1 cellular context compared by ENCODE assay signal in the genomic region with DNA sequence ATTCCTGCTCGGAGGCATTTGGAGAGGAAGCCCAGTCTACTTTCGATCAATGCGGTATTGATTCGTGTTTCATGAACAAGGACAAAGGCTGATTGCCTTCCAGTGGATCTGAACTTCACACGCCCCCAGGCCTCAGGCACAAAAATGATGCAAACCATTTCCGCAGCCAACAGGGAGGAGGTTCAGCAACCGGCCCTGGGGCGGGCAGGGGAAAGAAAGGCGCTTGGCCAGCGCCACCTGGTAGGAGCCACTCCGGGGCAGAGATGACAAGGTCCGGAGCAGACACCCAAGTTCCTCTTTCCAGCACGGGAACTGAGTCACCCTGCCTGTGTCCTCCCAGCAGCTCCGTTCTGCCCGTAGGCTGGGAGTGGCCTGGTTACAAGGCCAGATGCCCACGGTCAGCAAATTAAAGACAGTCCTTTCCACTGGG.
TF ChIP-seq lines count a peak whose summit lies in the region.

No MANE protein-coding gene starts in this region.

TF ChIP-seq in K562, 482 proteins besides CTCF, POLR2A, EP300 and RAD21 (continued from another document and continues in another):
- TF ChIP-seq, protein P1, sequence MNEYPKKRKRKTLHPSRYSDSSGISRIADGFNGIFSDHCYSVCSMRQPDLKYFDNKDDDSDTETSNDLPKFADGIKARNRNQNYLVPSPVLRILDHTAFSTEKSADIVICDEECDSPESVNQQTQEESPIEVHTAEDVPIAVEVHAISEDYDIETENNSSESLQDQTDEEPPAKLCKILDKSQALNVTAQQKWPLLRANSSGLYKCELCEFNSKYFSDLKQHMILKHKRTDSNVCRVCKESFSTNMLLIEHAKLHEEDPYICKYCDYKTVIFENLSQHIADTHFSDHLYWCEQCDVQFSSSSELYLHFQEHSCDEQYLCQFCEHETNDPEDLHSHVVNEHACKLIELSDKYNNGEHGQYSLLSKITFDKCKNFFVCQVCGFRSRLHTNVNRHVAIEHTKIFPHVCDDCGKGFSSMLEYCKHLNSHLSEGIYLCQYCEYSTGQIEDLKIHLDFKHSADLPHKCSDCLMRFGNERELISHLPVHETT (CRISPR knock-in tag; conservative IDR thresholded peaks at IDR 0.05 in 1 of 2, IDR thresholded peaks at IDR 0.05 in 1 of 2): no peak
- TF ChIP-seq ARNT (IDR thresholded peaks at IDR 0.05) (no peak), CEBPG (CRISPR knock-in tag; IDR thresholded peaks at IDR 0.05) (peak; percentile 47; the same call in 1 of the 2 replicates), CEBPG (tag; conservative IDR thresholded peaks at IDR 0.05 in 1 of 2, IDR thresholded peaks at IDR 0.05 in 1 of 2) (no peak), ARID2 (IDR thresholded peaks at IDR 0.05) (no peak), MTA2 (IDR thresholded peaks at IDR 0.05; ENCODE audit: low read depth) (no peak), CHD2 (IDR thresholded peaks at IDR 0.05; ENCODE audit: low read depth, low read length) (no peak), GABPB1 (CRISPR knock-in tag; IDR thresholded peaks at IDR 0.05) (no peak), RBM17 (IDR thresholded peaks at IDR 0.05; ENCODE audit: borderline replicate concordance, low read depth, low read length) (no peak), E2F3 (CRISPR knock-in tag; IDR thresholded peaks at IDR 0.05) (no peak), SMARCC2 (IDR thresholded peaks at IDR 0.05; ENCODE audit: low read depth) (no peak), CREBBP (IDR thresholded peaks at IDR 0.05; ENCODE audit: low read depth, low read length) (no peak), ZNF766 (CRISPR knock-in tag; conservative IDR thresholded peaks at IDR 0.05) (no peak), FOXK2 (conservative IDR thresholded peaks at IDR 0.05 in 1 of 2, IDR thresholded peaks at IDR 0.05 in 1 of 2; ENCODE audit: low read depth in 2 of 2) (no peak), ATF1 (CRISPR knock-in tag; IDR thresholded peaks at IDR 0.05) (no peak), ATF1 (tag; IDR thresholded peaks at IDR 0.05) (no peak; the same call in 1 of the 2 replicates), C11orf30 (IDR thresholded peaks at IDR 0.05; ENCODE audit: low read depth) (peak; percentile 41; the same call in 1 of the 2 replicates), BRD9 (IDR thresholded peaks at IDR 0.05; ENCODE audit: low read depth, partially characterized antibody) (no peak), RFX7 (CRISPR knock-in tag; IDR thresholded peaks at IDR 0.05) (no peak), JUND (IDR thresholded peaks at IDR 0.05; ENCODE audit: borderline replicate concordance, low read depth, low read length) (peak; percentile 71), JUND (tag; IDR thresholded peaks at IDR 0.05; ENCODE audit: borderline replicate concordance, low read depth, low read length) (peak; percentile 75; the same call in 1 of the 3 replicates)
- TF ChIP-seq, protein P2, sequence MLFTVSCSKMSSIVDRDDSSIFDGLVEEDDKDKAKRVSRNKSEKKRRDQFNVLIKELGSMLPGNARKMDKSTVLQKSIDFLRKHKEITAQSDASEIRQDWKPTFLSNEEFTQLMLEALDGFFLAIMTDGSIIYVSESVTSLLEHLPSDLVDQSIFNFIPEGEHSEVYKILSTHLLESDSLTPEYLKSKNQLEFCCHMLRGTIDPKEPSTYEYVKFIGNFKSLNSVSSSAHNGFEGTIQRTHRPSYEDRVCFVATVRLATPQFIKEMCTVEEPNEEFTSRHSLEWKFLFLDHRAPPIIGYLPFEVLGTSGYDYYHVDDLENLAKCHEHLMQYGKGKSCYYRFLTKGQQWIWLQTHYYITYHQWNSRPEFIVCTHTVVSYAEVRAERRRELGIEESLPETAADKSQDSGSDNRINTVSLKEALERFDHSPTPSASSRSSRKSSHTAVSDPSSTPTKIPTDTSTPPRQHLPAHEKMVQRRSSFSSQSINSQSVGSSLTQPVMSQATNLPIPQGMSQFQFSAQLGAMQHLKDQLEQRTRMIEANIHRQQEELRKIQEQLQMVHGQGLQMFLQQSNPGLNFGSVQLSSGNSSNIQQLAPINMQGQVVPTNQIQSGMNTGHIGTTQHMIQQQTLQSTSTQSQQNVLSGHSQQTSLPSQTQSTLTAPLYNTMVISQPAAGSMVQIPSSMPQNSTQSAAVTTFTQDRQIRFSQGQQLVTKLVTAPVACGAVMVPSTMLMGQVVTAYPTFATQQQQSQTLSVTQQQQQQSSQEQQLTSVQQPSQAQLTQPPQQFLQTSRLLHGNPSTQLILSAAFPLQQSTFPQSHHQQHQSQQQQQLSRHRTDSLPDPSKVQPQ (CRISPR knock-in tag; IDR thresholded peaks at IDR 0.05; ENCODE audit: borderline replicate concordance): no peak
- TF ChIP-seq, protein P3, sequence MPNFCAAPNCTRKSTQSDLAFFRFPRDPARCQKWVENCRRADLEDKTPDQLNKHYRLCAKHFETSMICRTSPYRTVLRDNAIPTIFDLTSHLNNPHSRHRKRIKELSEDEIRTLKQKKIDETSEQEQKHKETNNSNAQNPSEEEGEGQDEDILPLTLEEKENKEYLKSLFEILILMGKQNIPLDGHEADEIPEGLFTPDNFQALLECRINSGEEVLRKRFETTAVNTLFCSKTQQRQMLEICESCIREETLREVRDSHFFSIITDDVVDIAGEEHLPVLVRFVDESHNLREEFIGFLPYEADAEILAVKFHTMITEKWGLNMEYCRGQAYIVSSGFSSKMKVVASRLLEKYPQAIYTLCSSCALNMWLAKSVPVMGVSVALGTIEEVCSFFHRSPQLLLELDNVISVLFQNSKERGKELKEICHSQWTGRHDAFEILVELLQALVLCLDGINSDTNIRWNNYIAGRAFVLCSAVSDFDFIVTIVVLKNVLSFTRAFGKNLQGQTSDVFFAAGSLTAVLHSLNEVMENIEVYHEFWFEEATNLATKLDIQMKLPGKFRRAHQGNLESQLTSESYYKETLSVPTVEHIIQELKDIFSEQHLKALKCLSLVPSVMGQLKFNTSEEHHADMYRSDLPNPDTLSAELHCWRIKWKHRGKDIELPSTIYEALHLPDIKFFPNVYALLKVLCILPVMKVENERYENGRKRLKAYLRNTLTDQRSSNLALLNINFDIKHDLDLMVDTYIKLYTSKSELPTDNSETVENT (CRISPR knock-in tag; IDR thresholded peaks at IDR 0.05): no peak
- TF ChIP-seq, protein P4, sequence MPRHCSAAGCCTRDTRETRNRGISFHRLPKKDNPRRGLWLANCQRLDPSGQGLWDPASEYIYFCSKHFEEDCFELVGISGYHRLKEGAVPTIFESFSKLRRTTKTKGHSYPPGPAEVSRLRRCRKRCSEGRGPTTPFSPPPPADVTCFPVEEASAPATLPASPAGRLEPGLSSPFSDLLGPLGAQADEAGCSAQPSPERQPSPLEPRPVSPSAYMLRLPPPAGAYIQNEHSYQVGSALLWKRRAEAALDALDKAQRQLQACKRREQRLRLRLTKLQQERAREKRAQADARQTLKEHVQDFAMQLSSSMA (CRISPR knock-in tag; IDR thresholded peaks at IDR 0.05): no peak
- TF ChIP-seq, protein P5, sequence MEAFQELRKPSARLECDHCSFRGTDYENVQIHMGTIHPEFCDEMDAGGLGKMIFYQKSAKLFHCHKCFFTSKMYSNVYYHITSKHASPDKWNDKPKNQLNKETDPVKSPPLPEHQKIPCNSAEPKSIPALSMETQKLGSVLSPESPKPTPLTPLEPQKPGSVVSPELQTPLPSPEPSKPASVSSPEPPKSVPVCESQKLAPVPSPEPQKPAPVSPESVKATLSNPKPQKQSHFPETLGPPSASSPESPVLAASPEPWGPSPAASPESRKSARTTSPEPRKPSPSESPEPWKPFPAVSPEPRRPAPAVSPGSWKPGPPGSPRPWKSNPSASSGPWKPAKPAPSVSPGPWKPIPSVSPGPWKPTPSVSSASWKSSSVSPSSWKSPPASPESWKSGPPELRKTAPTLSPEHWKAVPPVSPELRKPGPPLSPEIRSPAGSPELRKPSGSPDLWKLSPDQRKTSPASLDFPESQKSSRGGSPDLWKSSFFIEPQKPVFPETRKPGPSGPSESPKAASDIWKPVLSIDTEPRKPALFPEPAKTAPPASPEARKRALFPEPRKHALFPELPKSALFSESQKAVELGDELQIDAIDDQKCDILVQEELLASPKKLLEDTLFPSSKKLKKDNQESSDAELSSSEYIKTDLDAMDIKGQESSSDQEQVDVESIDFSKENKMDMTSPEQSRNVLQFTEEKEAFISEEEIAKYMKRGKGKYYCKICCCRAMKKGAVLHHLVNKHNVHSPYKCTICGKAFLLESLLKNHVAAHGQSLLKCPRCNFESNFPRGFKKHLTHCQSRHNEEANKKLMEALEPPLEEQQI (IDR thresholded peaks at IDR 0.05): no peak
- TF ChIP-seq, protein P6, sequence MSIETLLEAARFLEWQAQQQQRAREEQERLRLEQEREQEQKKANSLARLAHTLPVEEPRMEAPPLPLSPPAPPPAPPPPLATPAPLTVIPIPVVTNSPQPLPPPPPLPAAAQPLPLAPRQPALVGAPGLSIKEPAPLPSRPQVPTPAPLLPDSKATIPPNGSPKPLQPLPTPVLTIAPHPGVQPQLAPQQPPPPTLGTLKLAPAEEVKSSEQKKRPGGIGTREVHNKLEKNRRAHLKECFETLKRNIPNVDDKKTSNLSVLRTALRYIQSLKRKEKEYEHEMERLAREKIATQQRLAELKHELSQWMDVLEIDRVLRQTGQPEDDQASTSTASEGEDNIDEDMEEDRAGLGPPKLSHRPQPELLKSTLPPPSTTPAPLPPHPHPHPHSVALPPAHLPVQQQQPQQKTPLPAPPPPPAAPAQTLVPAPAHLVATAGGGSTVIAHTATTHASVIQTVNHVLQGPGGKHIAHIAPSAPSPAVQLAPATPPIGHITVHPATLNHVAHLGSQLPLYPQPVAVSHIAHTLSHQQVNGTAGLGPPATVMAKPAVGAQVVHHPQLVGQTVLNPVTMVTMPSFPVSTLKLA (conservative IDR thresholded peaks at IDR 0.05): no peak
- TF ChIP-seq, protein P7, sequence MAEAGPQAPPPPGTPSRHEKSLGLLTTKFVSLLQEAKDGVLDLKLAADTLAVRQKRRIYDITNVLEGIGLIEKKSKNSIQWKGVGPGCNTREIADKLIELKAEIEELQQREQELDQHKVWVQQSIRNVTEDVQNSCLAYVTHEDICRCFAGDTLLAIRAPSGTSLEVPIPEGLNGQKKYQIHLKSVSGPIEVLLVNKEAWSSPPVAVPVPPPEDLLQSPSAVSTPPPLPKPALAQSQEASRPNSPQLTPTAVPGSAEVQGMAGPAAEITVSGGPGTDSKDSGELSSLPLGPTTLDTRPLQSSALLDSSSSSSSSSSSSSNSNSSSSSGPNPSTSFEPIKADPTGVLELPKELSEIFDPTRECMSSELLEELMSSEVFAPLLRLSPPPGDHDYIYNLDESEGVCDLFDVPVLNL (CRISPR knock-in tag; IDR thresholded peaks at IDR 0.05; ENCODE audit: low read depth): no peak
- TF ChIP-seq, protein P8, sequence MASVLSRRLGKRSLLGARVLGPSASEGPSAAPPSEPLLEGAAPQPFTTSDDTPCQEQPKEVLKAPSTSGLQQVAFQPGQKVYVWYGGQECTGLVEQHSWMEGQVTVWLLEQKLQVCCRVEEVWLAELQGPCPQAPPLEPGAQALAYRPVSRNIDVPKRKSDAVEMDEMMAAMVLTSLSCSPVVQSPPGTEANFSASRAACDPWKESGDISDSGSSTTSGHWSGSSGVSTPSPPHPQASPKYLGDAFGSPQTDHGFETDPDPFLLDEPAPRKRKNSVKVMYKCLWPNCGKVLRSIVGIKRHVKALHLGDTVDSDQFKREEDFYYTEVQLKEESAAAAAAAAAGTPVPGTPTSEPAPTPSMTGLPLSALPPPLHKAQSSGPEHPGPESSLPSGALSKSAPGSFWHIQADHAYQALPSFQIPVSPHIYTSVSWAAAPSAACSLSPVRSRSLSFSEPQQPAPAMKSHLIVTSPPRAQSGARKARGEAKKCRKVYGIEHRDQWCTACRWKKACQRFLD (CRISPR knock-in tag; IDR thresholded peaks at IDR 0.05): no peak
- TF ChIP-seq, protein P9, sequence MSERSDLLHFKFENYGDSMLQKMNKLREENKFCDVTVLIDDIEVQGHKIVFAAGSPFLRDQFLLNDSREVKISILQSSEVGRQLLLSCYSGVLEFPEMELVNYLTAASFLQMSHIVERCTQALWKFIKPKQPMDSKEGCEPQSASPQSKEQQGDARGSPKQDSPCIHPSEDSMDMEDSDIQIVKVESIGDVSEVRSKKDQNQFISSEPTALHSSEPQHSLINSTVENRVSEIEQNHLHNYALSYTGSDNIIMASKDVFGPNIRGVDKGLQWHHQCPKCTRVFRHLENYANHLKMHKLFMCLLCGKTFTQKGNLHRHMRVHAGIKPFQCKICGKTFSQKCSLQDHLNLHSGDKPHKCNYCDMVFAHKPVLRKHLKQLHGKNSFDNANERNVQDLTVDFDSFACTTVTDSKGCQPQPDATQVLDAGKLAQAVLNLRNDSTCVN (CRISPR knock-in tag; IDR thresholded peaks at IDR 0.05): no peak
- TF ChIP-seq, protein P10, sequence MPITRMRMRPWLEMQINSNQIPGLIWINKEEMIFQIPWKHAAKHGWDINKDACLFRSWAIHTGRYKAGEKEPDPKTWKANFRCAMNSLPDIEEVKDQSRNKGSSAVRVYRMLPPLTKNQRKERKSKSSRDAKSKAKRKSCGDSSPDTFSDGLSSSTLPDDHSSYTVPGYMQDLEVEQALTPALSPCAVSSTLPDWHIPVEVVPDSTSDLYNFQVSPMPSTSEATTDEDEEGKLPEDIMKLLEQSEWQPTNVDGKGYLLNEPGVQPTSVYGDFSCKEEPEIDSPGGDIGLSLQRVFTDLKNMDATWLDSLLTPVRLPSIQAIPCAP (CRISPR knock-in tag; IDR thresholded peaks at IDR 0.05; ENCODE audit: borderline replicate concordance): no peak
- TF ChIP-seq, protein P11, sequence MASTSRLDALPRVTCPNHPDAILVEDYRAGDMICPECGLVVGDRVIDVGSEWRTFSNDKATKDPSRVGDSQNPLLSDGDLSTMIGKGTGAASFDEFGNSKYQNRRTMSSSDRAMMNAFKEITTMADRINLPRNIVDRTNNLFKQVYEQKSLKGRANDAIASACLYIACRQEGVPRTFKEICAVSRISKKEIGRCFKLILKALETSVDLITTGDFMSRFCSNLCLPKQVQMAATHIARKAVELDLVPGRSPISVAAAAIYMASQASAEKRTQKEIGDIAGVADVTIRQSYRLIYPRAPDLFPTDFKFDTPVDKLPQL (IDR thresholded peaks at IDR 0.05; ENCODE audit: extremely low read depth, insufficient read length): no peak
- TF ChIP-seq, protein P12, sequence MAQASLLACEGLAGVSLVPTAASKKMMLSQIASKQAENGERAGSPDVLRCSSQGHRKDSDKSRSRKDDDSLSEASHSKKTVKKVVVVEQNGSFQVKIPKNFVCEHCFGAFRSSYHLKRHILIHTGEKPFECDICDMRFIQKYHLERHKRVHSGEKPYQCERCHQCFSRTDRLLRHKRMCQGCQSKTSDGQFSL (CRISPR knock-in tag; IDR thresholded peaks at IDR 0.05): no peak
- TF ChIP-seq, protein P12 (tag; IDR thresholded peaks at IDR 0.05): no peak
- TF ChIP-seq, protein P13, sequence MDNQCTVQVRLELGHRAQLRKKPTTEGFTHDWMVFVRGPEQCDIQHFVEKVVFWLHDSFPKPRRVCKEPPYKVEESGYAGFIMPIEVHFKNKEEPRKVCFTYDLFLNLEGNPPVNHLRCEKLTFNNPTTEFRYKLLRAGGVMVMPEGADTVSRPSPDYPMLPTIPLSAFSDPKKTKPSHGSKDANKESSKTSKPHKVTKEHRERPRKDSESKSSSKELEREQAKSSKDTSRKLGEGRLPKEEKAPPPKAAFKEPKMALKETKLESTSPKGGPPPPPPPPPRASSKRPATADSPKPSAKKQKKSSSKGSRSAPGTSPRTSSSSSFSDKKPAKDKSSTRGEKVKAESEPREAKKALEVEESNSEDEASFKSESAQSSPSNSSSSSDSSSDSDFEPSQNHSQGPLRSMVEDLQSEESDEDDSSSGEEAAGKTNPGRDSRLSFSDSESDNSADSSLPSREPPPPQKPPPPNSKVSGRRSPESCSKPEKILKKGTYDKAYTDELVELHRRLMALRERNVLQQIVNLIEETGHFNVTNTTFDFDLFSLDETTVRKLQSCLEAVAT (IDR thresholded peaks at IDR 0.05): 0 out of 4 replicates have a peak, but pooled peaks of 1 of the 2 experiments have one; percentile 35
